In genomic region chr3:69784854-69785523, GRCh38 we compare ENCODE assay signal across 9 cellular contexts.
DNase-seq lines count a peak whose midpoint lies in the region; ATAC-seq and TF ChIP-seq lines count a peak whose summit lies in the region.
"Had no signal": no experiment of that assay in that cellular context is flagged by ENCODE, and none has a peak within 500 bp of the region (broad histone marks: within the 10 kb centered on the region; RNA-seq: fewer than 3 reads in every experiment).

No MANE protein-coding gene starts in this region.

- DNase-seq in HK-2 (ENCODE audit: unreplicated experiment) (peak; percentile 70), astrocyte of the spinal cord (ENCODE audit: low read depth, low spot score) (peak; percentile 86), hepatic stellate cell (ENCODE audit: low spot score) (peak; percentile 49), stromal cell of bone marrow (ENCODE audit: low read depth) (peak; percentile 70), iPS-NIHi7 (ENCODE audit: extremely low spot score) (no peak), DMS79 (lab: John Stamatoyannopoulos, UW) (no peak), activated gamma-delta T cell (lab: John Stamatoyannopoulos, UW) (no peak)

- H3K4me3 ChIP-seq in astrocyte of the spinal cord (ENCODE audit: low read depth, low read length) = no peak overlapping the region

- in situ Hi-C loops in astrocyte of the spinal cord (cut with HindIII; ENCODE audit: low sequenced_read_pairs) = no loop called here

- ATAC-seq in GM18502 (IDR thresholded peaks at IDR 0.05; ENCODE audit: poor library complexity, unreplicated experiment) = no peak
- ATAC-seq: activated naive CD4-positive, alpha-beta T cell treated with anti-CD3 and anti-CD28 coated beads, Interleukin-2, amount 50 U/mL, for 72 hours had no signal

- TF ChIP-seq CTCF in astrocyte of the spinal cord (IDR thresholded peaks at IDR 0.05; ENCODE audit: low read depth, low read length) = no peak

Comparison
In these comparisons a context has a peak if more than half of its experiments do, and no peak if none do; other contexts are left out.
1. DNase-seq: peak in HK-2 (single experiment), astrocyte of the spinal cord (single experiment), hepatic stellate cell (single experiment) and stromal cell of bone marrow (single experiment); none in iPS-NIHi7 (single experiment), DMS79 (single experiment) and activated gamma-delta T cell (single experiment).